Comparison of ENCODE assay signal across 25 cellular contexts in the genomic region with DNA sequence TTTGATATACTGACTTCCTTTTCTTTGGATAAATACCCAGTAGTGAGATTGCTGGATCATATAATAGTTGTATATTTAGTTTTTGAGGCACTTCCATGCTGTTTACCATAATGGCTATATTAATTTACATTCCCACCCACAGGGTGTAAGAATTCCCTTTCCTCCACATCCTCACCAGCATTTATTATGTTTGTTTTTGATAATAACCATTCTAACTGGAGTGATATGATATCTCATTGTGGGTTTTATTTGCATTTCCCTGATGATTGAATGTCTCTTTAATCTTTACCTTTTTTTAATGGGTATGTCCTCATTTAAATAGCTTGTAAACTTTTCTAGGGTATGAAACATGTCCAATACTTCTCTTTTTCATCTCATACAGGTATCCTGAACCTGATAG.
"Had no signal": no experiment of that assay in that cellular context is flagged by ENCODE, and none has a peak within 500 bp of the region (broad histone marks: within the 10 kb centered on the region; RNA-seq: fewer than 3 reads in every experiment).

No MANE protein-coding gene starts in this region.

- FAIRE-seq: HTR-8/SVneo, K562 had no signal

- ATAC-seq: K562, Panc1, PC-3 had no signal

- H3K4me2 ChIP-seq: KMS-11, SK-N-SH had no signal

- H3K9me3 ChIP-seq: SK-N-SH had no signal

- H3K9ac ChIP-seq: KMS-11, SK-N-SH had no signal

- H3K9me2 ChIP-seq: SK-N-SH had no signal

- H3K9me3 Mint-ChIP-seq: IgD-negative memory B cell had no signal

- DNase-seq: Kasumi-1, NCI-H1092, NCI-H1105 treated with DMSO at 0.1 percent for 48 hours, NCI-H1417 treated with DMSO at 0.1 percent for 48 hours, NCI-H146, NCI-H1694 treated with DMSO at 0.1 percent for 48 hours, NCI-H1930, NCI-H2107, NCI-H2171, NCI-H226, NCI-H446, NCI-H510A, NCI-H524 treated with DMSO at 0.1 percent for 48 hours, NCI-H774, PC-3, SHP77, SK-N-SH, SW 1271 had no signal

- H3K36me3 Mint-ChIP-seq: IgD-negative memory B cell had no signal

- H3K4me3 ChIP-seq: K562 had no signal

- H3K27ac ChIP-seq: HL-60, KMS-11, RWPE1 had no signal

- H3K27me3 Mint-ChIP-seq: IgD-negative memory B cell had no signal
